ENCODE assay signal across 9 cellular contexts in genomic region chr15:55254916-55255679, GRCh38. TPM values are rescaled to one million over a fixed set of nuclear protein-coding genes. Genes with fewer than 3 reads are reported as not detected.
DNase-seq lines count a peak whose midpoint lies in the region; ATAC-seq and TF ChIP-seq lines count a peak whose summit lies in the region.
"Had no signal": no experiment of that assay in that cellular context is flagged by ENCODE, and none has a peak within 500 bp of the region (broad histone marks: within the 10 kb centered on the region; RNA-seq: fewer than 3 reads in every experiment).

No MANE protein-coding gene starts in this region.

- H3K4me1 ChIP-seq in Peyer's patch: peaks cover 0 to 26% (median under 1%) of the 10 kb centered on the region in 4 donors
- no peaks in the 10 kb centered on the region for H3K4me1 ChIP-seq in mesenchymal stem cell (ENCODE audit: control insufficient read depth, insufficient read depth, low read depth, low read length)

- H2BK12ac ChIP-seq in mesenchymal stem cell (ENCODE audit: low read length in 2 of 2): no peak overlapping the region

- H3K36me3 ChIP-seq in Peyer's patch: no peaks in the 10 kb centered on the region
- peaks cover 0 to 6% of the 10 kb centered on the region in 2 experiments for H3K36me3 ChIP-seq in mesenchymal stem cell (ENCODE audit: control insufficient read depth in 1 of 2, insufficient read depth in 2 of 2, low read depth in 1 of 2, low read length in 2 of 2)
- H3K36me3 ChIP-seq: cardiac muscle cell had no signal

- H3K14ac ChIP-seq in mesenchymal stem cell (ENCODE audit: low read length in 2 of 2): no peak overlapping the region

- H3K79me1 ChIP-seq in mesenchymal stem cell (replicated peaks; ENCODE audit: low read length, poor library complexity, severe bottlenecking): peaks cover 14% of the 10 kb centered on the region

- TF ChIP-seq CTCF in Peyer's patch (IDR thresholded peaks at IDR 0.05) (no peak), chondrocyte (IDR thresholded peaks at IDR 0.05) (no peak)

- WGBS in mesenchymal stem cell: 90% methylated on average over 1 of the region's 4 CpGs

- no peak overlapping the region for H3K4me3 Mint-ChIP-seq in chondrocyte (ENCODE audit: unreplicated experiment)

- H3K4me1 Mint-ChIP-seq in chondrocyte (ENCODE audit: low read depth): peaks cover 8% of the 10 kb centered on the region

- peak; percentile 42 for ATAC-seq in GM18511 (IDR thresholded peaks at IDR 0.05; ENCODE audit: unreplicated experiment)
- peak; percentile 50 for ATAC-seq in HG02571 (IDR thresholded peaks at IDR 0.05; ENCODE audit: unreplicated experiment)
- no peak for ATAC-seq in HG02870 (IDR thresholded peaks at IDR 0.05; ENCODE audit: unreplicated experiment)

- H3K9me3 Mint-ChIP-seq in chondrocyte (ENCODE audit: low read depth): no peaks in the 10 kb centered on the region

- H3K27me3 Mint-ChIP-seq in chondrocyte (ENCODE audit: low read depth): no peaks in the 10 kb centered on the region

- no peak overlapping the region for H2BK5ac ChIP-seq in mesenchymal stem cell (ENCODE audit: low read depth, low read length, poor library complexity, severe bottlenecking)

- H2BK15ac ChIP-seq in mesenchymal stem cell (ENCODE audit: low read depth, poor library complexity, severe bottlenecking): no peak overlapping the region

- H4K8ac ChIP-seq in mesenchymal stem cell (ENCODE audit: low read length): no peak overlapping the region

- peak overlapping the region in 1 of 2 experiments; percentile 42 for H3K4ac ChIP-seq in mesenchymal stem cell (ENCODE audit: low read depth in 1 of 2, low read length in 2 of 2)

- H3K9me3 ChIP-seq in Peyer's patch: no peaks in the 10 kb centered on the region
- H3K9me3 ChIP-seq in mesenchymal stem cell (ENCODE audit: control insufficient read depth, low read length): no peaks in the 10 kb centered on the region

- H3K27ac ChIP-seq in Peyer's patch (peak overlapping the region; percentile 20 to 58 (median 30)), mesenchymal stem cell (ENCODE audit: low read length, poor library complexity, severe bottlenecking) (no peak overlapping the region)
- H3K27ac ChIP-seq: cardiac muscle cell had no signal

- H3K36me3 Mint-ChIP-seq in chondrocyte (ENCODE audit: low read depth): no peaks in the 10 kb centered on the region

- no peak for DNase-seq in Peyer's patch
- DNase-seq in mesenchymal stem cell: no peak
- DNase-seq in amniotic stem cell (lab: John Stamatoyannopoulos, UW): no peak
- DNase-seq in DMS79 treated with DMSO at 0.1 percent for 48 hours (lab: John Stamatoyannopoulos, UW): no peak
- DNase-seq in chondrocyte (ENCODE audit: low spot score): no peak

- H3K9ac ChIP-seq in mesenchymal stem cell (ENCODE audit: low read length): peak overlapping the region; percentile 51

- no peak overlapping the region for H2AFZ ChIP-seq in mesenchymal stem cell (ENCODE audit: low read depth, low read length)

- H3K18ac ChIP-seq in mesenchymal stem cell (ENCODE audit: low read depth in 1 of 2, low read length in 2 of 2): no peak overlapping the region

- H2AK5ac ChIP-seq in mesenchymal stem cell (ENCODE audit: low read length, severe bottlenecking): no peak overlapping the region

- peak overlapping the region in 2 of 4 donors; percentile 6 to 20 for H3K4me3 ChIP-seq in Peyer's patch
- H3K4me3 ChIP-seq in mesenchymal stem cell (ENCODE audit: insufficient read depth in 1 of 2, low read depth in 1 of 2, low read length in 2 of 2): peak overlapping the region in 1 of 2 experiments; percentile 60
- H3K4me3 ChIP-seq: cardiac muscle cell had no signal

- H2BK120ac ChIP-seq in mesenchymal stem cell (ENCODE audit: low read depth, low read length): no peak overlapping the region

- H3K4me2 ChIP-seq in mesenchymal stem cell (ENCODE audit: low read length, poor library complexity, severe bottlenecking): no peak overlapping the region

- no peak overlapping the region for H3K27ac Mint-ChIP-seq in chondrocyte (ENCODE audit: unreplicated experiment)

- H3K27me3 ChIP-seq in Peyer's patch (no peaks in the 10 kb centered on the region), mesenchymal stem cell (ENCODE audit: control insufficient read depth in 1 of 2, insufficient read depth in 1 of 2, low read length in 2 of 2) (no peaks in the 10 kb centered on the region)
- H3K27me3 ChIP-seq: cardiac muscle cell had no signal

- H3K23ac ChIP-seq in mesenchymal stem cell (ENCODE audit: low read length in 2 of 2): no peak overlapping the region

- H4K91ac ChIP-seq in mesenchymal stem cell (ENCODE audit: low read length): no peak overlapping the region

- TF ChIP-seq POLR2A in Peyer's patch (IDR thresholded peaks at IDR 0.05): no peak

RNA-seq across cellular contexts. Expression of gene RAB27A, which starts 34.5 kb away (rescaled TPM):
- total RNA-seq in Peyer's patch (10 to 100 TPM in 3 of 4 donors, 1 to 10 TPM in 1; 8.3 to 30.8 (median 18.2) TPM), chondrocyte (16.8 to 18.3 TPM (median 17.5 TPM) in 3 replicates)
- 22.8 TPM for polyA plus RNA-seq in mesenchymal stem cell (2013, experiment 1 of 2)
- 24.9 TPM for polyA plus RNA-seq in mesenchymal stem cell (2013, experiment 2 of 2)

RNA-seq across cellular contexts. Expression of gene RSL24D1, which starts 58.4 kb away (rescaled TPM):
- 10 to 100 TPM; 22.6 to 61.9 (median 28.2) TPM for total RNA-seq in Peyer's patch
- polyA plus RNA-seq in mesenchymal stem cell (2013, experiment 1 of 2): 65.7 TPM
- polyA plus RNA-seq in mesenchymal stem cell (2013, experiment 2 of 2): 67.0 TPM
- total RNA-seq in chondrocyte: 39.8 to 61.3 TPM (median 60.4 TPM) in 3 replicates
